23 cellular contexts compared by ENCODE assay signal in genomic region chr1:93601686-93602085, GRCh38.
"Had no signal": no experiment of that assay in that cellular context is flagged by ENCODE, and none has a peak within 500 bp of the region (broad histone marks: within the 10 kb centered on the region; RNA-seq: fewer than 3 reads in every experiment).

No MANE protein-coding gene starts in this region.

- H3K4me3 Mint-ChIP-seq: activated CD8-positive, alpha-beta T cell treated with anti-CD3 and anti-CD28 coated beads, Interleukin-2, amount 10 ng/mL, durations not matched to agents 7 days and 5 days; activated T-helper 17 cell treated with anti-CD3 and anti-CD28 coated beads, Interleukin-2, amount 50 U/mL, for 72 hours; brain; naive thymus-derived CD4-positive, alpha-beta T cell; neural progenitor cell; T-cell had no signal

- H3K27ac ChIP-seq: lower lobe of right lung, neural progenitor cell, sigmoid colon, spleen, tibial artery, WERI-Rb-1 had no signal

- H3K4me3 ChIP-seq: heart left ventricle, lower lobe of right lung, neural progenitor cell, sigmoid colon, spleen, tibial artery had no signal

- H3K27ac Mint-ChIP-seq: activated CD8-positive, alpha-beta T cell treated with anti-CD3 and anti-CD28 coated beads, Interleukin-2, amount 10 ng/mL, durations not matched to agents 7 days and 5 days; activated naive CD4-positive, alpha-beta T cell treated with anti-CD3 and anti-CD28 coated beads, Interleukin-2, amount 50 U/mL, for 72 hours; activated T-helper 17 cell treated with anti-CD3 and anti-CD28 coated beads, Interleukin-2, amount 50 U/mL, for 72 hours; naive thymus-derived CD4-positive, alpha-beta T cell; neural progenitor cell; T-cell had no signal

- FAIRE-seq: frontal cortex, keratinocyte, TTC549 had no signal

- H3K36me3 ChIP-seq: heart left ventricle, lower lobe of right lung, neural progenitor cell, sigmoid colon, spleen, tibial artery, WERI-Rb-1 had no signal

- H3K4me1 Mint-ChIP-seq: T-cell had no signal

- H3K4me1 ChIP-seq: neural progenitor cell had no signal

- H3K36me3 Mint-ChIP-seq: naive thymus-derived CD4-positive, alpha-beta T cell; T-cell had no signal

- H3K27me3 ChIP-seq: heart left ventricle, neural progenitor cell, sigmoid colon, spleen, tibial artery had no signal

- H3K9me3 Mint-ChIP-seq: activated naive CD4-positive, alpha-beta T cell treated with anti-CD3 and anti-CD28 coated beads, Interleukin-2, amount 50 U/mL, for 72 hours; activated T-helper 17 cell treated with anti-CD3 and anti-CD28 coated beads, Interleukin-2, amount 50 U/mL, for 72 hours; brain; naive thymus-derived CD4-positive, alpha-beta T cell; T-cell had no signal

- H3K9me3 ChIP-seq: heart left ventricle, lower lobe of right lung, sigmoid colon, spleen, tibial artery had no signal

- H3K27me3 Mint-ChIP-seq: brain, T-cell had no signal

- DNase-seq: activated CD4-positive, alpha-beta T cell treated with anti-CD3 and anti-CD28 coated beads, Interleukin-2, amount 50 U/mL, for 1 hour; activated CD4-positive, CD25-positive, alpha-beta regulatory T cell treated with anti-CD3 and anti-CD28 coated beads, Interleukin-2, amount 50 U/mL, for 72 hours; activated CD8-positive, alpha-beta T cell treated with anti-CD3 and anti-CD28 coated beads, Interleukin-2, amount 10 ng/mL, durations not matched to agents 7 days and 5 days; dermis blood vessel endothelial cell; effector CD8-positive, alpha-beta T cell; heart left ventricle; lower lobe of right lung; naive thymus-derived CD4-positive, alpha-beta T cell; posterior cingulate gyrus; sigmoid colon; stimulated activated CD4-positive, alpha-beta T cell treated with anti-CD3 and anti-CD28 coated beads, Interleukin-4, amount 100 ng/mL, for 1 hour; stimulated activated naive CD4-positive, alpha-beta T cell treated with Interleukin-2 at 50 U/mL for 16 hours; T-cell; WERI-Rb-1 had no signal

- ATAC-seq: activated CD8-positive, alpha-beta T cell treated with anti-CD3 and anti-CD28 coated beads, Interleukin-2, amount 10 ng/mL, durations not matched to agents 7 days and 5 days; activated naive CD4-positive, alpha-beta T cell treated with anti-CD3 and anti-CD28 coated beads, Interleukin-2, amount 50 U/mL, for 72 hours; activated T-helper 17 cell treated with anti-CD3 and anti-CD28 coated beads, Interleukin-2, amount 50 U/mL, for 72 hours; heart left ventricle; lower lobe of right lung; naive thymus-derived CD4-positive, alpha-beta T cell; T-cell had no signal
